9 cellular contexts compared by ENCODE assay signal in genomic region chr20:49913399-49914047, GRCh38. TPM values are rescaled to one million over a fixed set of nuclear protein-coding genes. Genes with fewer than 3 reads are reported as not detected.
DNase-seq lines count a peak whose midpoint lies in the region; ATAC-seq lines count a peak whose summit lies in the region.
"Had no signal": no experiment of that assay in that cellular context is flagged by ENCODE, and none has a peak within 500 bp of the region (broad histone marks: within the 10 kb centered on the region; RNA-seq: fewer than 3 reads in every experiment).

No MANE protein-coding gene starts in this region.

- peaks cover 6% of the 10 kb centered on the region for H3K36me3 Mint-ChIP-seq in activated T-cell treated with anti-CD3 and anti-CD28 coated beads, Interleukin-2, amount 50 U/mL, for 4 hours (ENCODE audit: insufficient read depth)
- peaks cover 5% of the 10 kb centered on the region for H3K36me3 Mint-ChIP-seq in activated naive CD8-positive, alpha-beta T cell treated with anti-CD3 and anti-CD28 coated beads, Interleukin-2, amount 50 U/mL, for 24 hours (ENCODE audit: low read depth)

- ATAC-seq in activated T-cell treated with anti-CD3 and anti-CD28 coated beads, Interleukin-2, amount 50 U/mL, for 4 hours, result no peak
- ATAC-seq in activated naive CD8-positive, alpha-beta T cell treated with anti-CD3 and anti-CD28 coated beads, Interleukin-2, amount 50 U/mL, for 24 hours, result no peak
- ATAC-seq in GM18867 (IDR thresholded peaks at IDR 0.05; ENCODE audit: unreplicated experiment), result no peak

- H3K9me3 Mint-ChIP-seq in activated T-cell treated with anti-CD3 and anti-CD28 coated beads, Interleukin-2, amount 50 U/mL, for 4 hours, result no peaks in the 10 kb centered on the region
- H3K9me3 Mint-ChIP-seq in activated naive CD8-positive, alpha-beta T cell treated with anti-CD3 and anti-CD28 coated beads, Interleukin-2, amount 50 U/mL, for 24 hours, result no peaks in the 10 kb centered on the region

- H3K27ac ChIP-seq in layer of hippocampus (ENCODE audit: low read depth, low read length) (peak overlapping the region; percentile 100), temporal lobe (ENCODE audit: low read depth, low read length) (peak overlapping the region; percentile 99)

- no peaks in the 10 kb centered on the region for H3K27me3 ChIP-seq in layer of hippocampus (ENCODE audit: control insufficient read depth, insufficient read depth, low read length)

- H3K27me3 Mint-ChIP-seq in activated T-cell treated with anti-CD3 and anti-CD28 coated beads, Interleukin-2, amount 50 U/mL, for 4 hours (ENCODE audit: low read depth), result no peaks in the 10 kb centered on the region
- H3K27me3 Mint-ChIP-seq in activated naive CD8-positive, alpha-beta T cell treated with anti-CD3 and anti-CD28 coated beads, Interleukin-2, amount 50 U/mL, for 24 hours, result no peaks in the 10 kb centered on the region

- H3K27ac Mint-ChIP-seq in activated naive CD8-positive, alpha-beta T cell treated with anti-CD3 and anti-CD28 coated beads, Interleukin-2, amount 50 U/mL, for 24 hours, result no peak overlapping the region

- H3K4me1 Mint-ChIP-seq in activated T-cell treated with anti-CD3 and anti-CD28 coated beads, Interleukin-2, amount 50 U/mL, for 4 hours (ENCODE audit: low read depth), result peaks cover 41% of the 10 kb centered on the region
- H3K4me1 Mint-ChIP-seq in activated naive CD8-positive, alpha-beta T cell treated with anti-CD3 and anti-CD28 coated beads, Interleukin-2, amount 50 U/mL, for 24 hours, result peaks cover 40% of the 10 kb centered on the region

- no peak for DNase-seq in activated T-cell treated with anti-CD3 and anti-CD28 coated beads, Interleukin-2, amount 50 U/mL, for 4 hours
- DNase-seq in activated T-cell treated with anti-CD3 and anti-CD28 coated beads, Interleukin-2, amount 50 U/mL, for 1 hour, result no peak
- DNase-seq in activated naive CD8-positive, alpha-beta T cell treated with anti-CD3 and anti-CD28 coated beads, Interleukin-2, amount 50 U/mL, for 24 hours, result no peak
- no peak for DNase-seq in NCI-H510A treated with DMSO at 0.1 percent for 48 hours (lab: John Stamatoyannopoulos, UW)
- DNase-seq in cortex of kidney (lab: John Stamatoyannopoulos, UW), result no peak
- DNase-seq: NCI-H2081 treated with DMSO at 0.1 percent for 48 hours had no signal

- peak overlapping the region; percentile 98 for H3K4me3 Mint-ChIP-seq in activated T-cell treated with anti-CD3 and anti-CD28 coated beads, Interleukin-2, amount 50 U/mL, for 4 hours
- peak overlapping the region; percentile 96 for H3K4me3 Mint-ChIP-seq in activated naive CD8-positive, alpha-beta T cell treated with anti-CD3 and anti-CD28 coated beads, Interleukin-2, amount 50 U/mL, for 24 hours

RNA-seq across cellular contexts. Expression of gene SPATA2, which starts 1.8 kb away (rescaled TPM):
- total RNA-seq in activated T-cell treated with anti-CD3 and anti-CD28 coated beads, Interleukin-2, amount 50 U/mL, for 4 hours, result 10 to 100 TPM; 13.3 to 15.0 (median 13.3) TPM
- 4.2 TPM for total RNA-seq in temporal lobe

RNA-seq across cellular contexts. Expression of gene RNF114, which starts 22.7 kb away (rescaled TPM):
- 10 to 100 TPM; 71.1 to 81.9 (median 77.5) TPM for total RNA-seq in activated T-cell treated with anti-CD3 and anti-CD28 coated beads, Interleukin-2, amount 50 U/mL, for 4 hours
- 25.6 TPM for total RNA-seq in temporal lobe
